ENCODE assay signal across 8 cellular contexts in genomic region chr15:60392601-60392985, GRCh38. TPM values are rescaled to one million over a fixed set of nuclear protein-coding genes. Genes with fewer than 3 reads are reported as not detected.
DNase-seq lines count a peak whose midpoint lies in the region; ATAC-seq, FAIRE-seq and TF ChIP-seq lines count a peak whose summit lies in the region.

No MANE protein-coding gene starts in this region.

- TF ChIP-seq CTCF in astrocyte of the cerebellum (IDR thresholded peaks at IDR 0.05; ENCODE audit: low read depth, low read length, missing control alignments), result no peak

- in situ Hi-C loops in astrocyte of the cerebellum (cut with HindIII; ENCODE audit: low sequenced_read_pairs), result loop anchor here (5.0 kb wide), 1 partner anchor 35 kb away; no protein-coding TSS in a partner anchor

- peak overlapping the region; percentile 73 for H3K4me3 ChIP-seq in astrocyte of the cerebellum (ENCODE audit: low read depth, low read length)

- peak; percentile 46 for ATAC-seq in left lobe of liver
- ATAC-seq in GM21423 (IDR thresholded peaks at IDR 0.05; ENCODE audit: unreplicated experiment), result no peak

- no peak for FAIRE-seq in urothelium cell line (lab: Jason Lieb, UNC)

- DNase-seq in AG08395 (ENCODE audit: low spot score), result peak; percentile 54
- peak; percentile 95 for DNase-seq in HT-29 (ENCODE audit: low spot score)
- peak; percentile 72 for DNase-seq in astrocyte of the cerebellum (ENCODE audit: low read depth)
- DNase-seq in left lobe of liver (ENCODE audit: low spot score), result no peak
- peak; percentile 55 for DNase-seq in urothelium cell line (ENCODE audit: low spot score)
- no peak for DNase-seq in NCI-H1930 (lab: John Stamatoyannopoulos, UW)
- DNase-seq in activated gamma-delta T cell (lab: John Stamatoyannopoulos, UW), result no peak

RNA-seq across cellular contexts. Expression of gene ANXA2, which starts 5.2 kb away (rescaled TPM):
- total RNA-seq in HT-29 (2014; rRNA removed; shearing (Covaris generic)), result 1,535 and 1,670 TPM in 2 replicates
- total RNA-seq in left lobe of liver, result 61.3 TPM

Comparison
In these comparisons a context has a peak if more than half of its experiments do, and no peak if none do; other contexts are left out.
1. DNase-seq: peak in AG08395 (single experiment), HT-29 (single experiment), astrocyte of the cerebellum (single experiment) and urothelium cell line (single experiment); none in left lobe of liver (single experiment), NCI-H1930 (0 of 2) and activated gamma-delta T cell (single experiment).
2. RNA of gene ANXA2, which starts 5.2 kb away (total RNA-seq): 1,535 to 1,670 TPM in HT-29; 61.3 TPM in left lobe of liver (single experiment); every median in the first group is over 10 times any median in the second.